ENCODE assay signal across 5 cellular contexts in genomic region chr21:42933973-42934372, GRCh38. TPM values are rescaled to one million over a fixed set of nuclear protein-coding genes. Genes with fewer than 3 reads are reported as not detected.
"Had no signal": no experiment of that assay in that cellular context is flagged by ENCODE, and none has a peak within 500 bp of the region (broad histone marks: within the 10 kb centered on the region; RNA-seq: fewer than 3 reads in every experiment).

No MANE protein-coding gene starts in this region.

RNA-seq across cellular contexts. Expression of gene ERVH48-1, which starts 8.5 kb away (rescaled TPM):
- total RNA-seq: ascending aorta, LHCN-M2, NCI-H460, RPMI7951, SJCRH30 had no signal
